Comparison of ENCODE assay signal across 18 cellular contexts in genomic region chr20:63964412-63964811, GRCh38.
"Had no signal": no experiment of that assay in that cellular context is flagged by ENCODE, and none has a peak within 500 bp of the region (broad histone marks: within the 10 kb centered on the region; RNA-seq: fewer than 3 reads in every experiment).

No MANE protein-coding gene starts in this region.

- DNase-seq: activated CD8-positive, alpha-beta memory T cell treated with anti-CD3 and anti-CD28 coated beads, Interleukin-2, amount 50 U/mL, for 4 hours; activated CD8-positive, alpha-beta T cell treated with anti-CD3 and anti-CD28 coated beads for 36 hours; activated gamma-delta T cell treated with Interleukin-2 at 50 U/mL for 16 hours; activated naive CD8-positive, alpha-beta T cell treated with anti-CD3 and anti-CD28 coated beads, Interleukin-2, amount 50 U/mL, for 24 hours; activated T-cell treated with anti-CD3 and anti-CD28 coated beads, Interleukin-2, amount 50 U/mL, for 72 hours; immature natural killer cell; SK-N-SH; small intestine; stimulated activated CD4-positive, alpha-beta T cell treated with anti-CD3 and anti-CD28 coated beads, Interleukin-2, amount 100 ng/mL, for 24 hours; stimulated activated CD8-positive, alpha-beta memory T cell treated with anti-CD3 and anti-CD28 coated beads, Interleukin-4, amount 100 ng/mL, for 48 hours; stimulated activated naive CD8-positive, alpha-beta T cell treated with anti-CD3 and anti-CD28 coated beads, Interleukin-15, amount 100 ng/mL, for 72 hours; testis; upper lobe of right lung had no signal

- H3K27ac ChIP-seq: esophagus muscularis mucosa, testis, upper lobe of right lung, VCaP had no signal

- FAIRE-seq: astrocyte, small intestine had no signal

- ATAC-seq: activated CD8-positive, alpha-beta T cell treated with anti-CD3 and anti-CD28 coated beads for 36 hours; activated naive CD8-positive, alpha-beta T cell treated with anti-CD3 and anti-CD28 coated beads, Interleukin-2, amount 50 U/mL, for 24 hours; activated T-cell treated with anti-CD3 and anti-CD28 coated beads, Interleukin-2, amount 50 U/mL, for 72 hours; left colon; natural killer cell treated with Interleukin-12 subunit alpha and Interleukin-12 subunit beta and Interleukin-15 and Interleukin-18, amount 100 ng/mL, for 72 hours; stimulated activated naive CD8-positive, alpha-beta T cell treated with anti-CD3 and anti-CD28 coated beads, Interleukin-15, amount 100 ng/mL, for 72 hours; upper lobe of right lung had no signal

- H3K9me3 ChIP-seq: esophagus muscularis mucosa, SK-N-SH, testis, upper lobe of right lung had no signal

- H3K9ac ChIP-seq: SK-N-SH had no signal

- H3K4me3 ChIP-seq: esophagus muscularis mucosa, testis, upper lobe of right lung had no signal

- H3K27me3 ChIP-seq: esophagus muscularis mucosa, testis, upper lobe of right lung had no signal
